8 cellular contexts compared by ENCODE assay signal in genomic region chr19:39533003-39533512, GRCh38. TPM values are rescaled to one million over a fixed set of nuclear protein-coding genes. Genes with fewer than 3 reads are reported as not detected.
A peak's percentile ranks its signal among the peaks of the same experiment; 100 is the strongest.
DNase-seq lines count a peak whose midpoint lies in the region; ATAC-seq and TF ChIP-seq lines count a peak whose summit lies in the region.

No MANE protein-coding gene starts in this region.

- 13 to 24% methylated on average over 12 of the region's 12 CpGs for WGBS in lower leg skin, 2 donors

- TF ChIP-seq POLR2A in gastrocnemius medialis (IDR thresholded peaks at IDR 0.05) (no peak), GM18505 (IDR thresholded peaks at IDR 0.05; ENCODE audit: borderline replicate concordance, extremely low read depth, insufficient read depth, insufficient read length) (no peak), lower leg skin (IDR thresholded peaks at IDR 0.05) (no peak)

- H3K4me3 ChIP-seq in LNCaP clone FGC (ENCODE audit: low read depth, low read length) (peak overlapping the region; percentile 87), gastrocnemius medialis (peak overlapping the region; percentile 74 to 90 (median 84)), lower leg skin (ENCODE audit: low read depth, poor library complexity, severe bottlenecking) (no peak overlapping the region)
- peak overlapping the region; percentile 84 for H3K4me3 ChIP-seq in effector memory CD4-positive, alpha-beta T cell (ENCODE audit: insufficient read depth, low read depth, low read length, poor library complexity, severe bottlenecking)

- no peaks in the 10 kb centered on the region for H3K9me3 ChIP-seq in effector memory CD4-positive, alpha-beta T cell (ENCODE audit: control insufficient read depth, low read length)
- H3K9me3 ChIP-seq in gastrocnemius medialis = no peaks in the 10 kb centered on the region

- no peaks in the 10 kb centered on the region for H3K36me3 ChIP-seq in effector memory CD4-positive, alpha-beta T cell (ENCODE audit: control insufficient read depth, insufficient read depth, low read length)
- H3K36me3 ChIP-seq in gastrocnemius medialis = no peaks in the 10 kb centered on the region

- peaks cover 4% of the 10 kb centered on the region for H3K4me1 ChIP-seq in effector memory CD4-positive, alpha-beta T cell (ENCODE audit: control insufficient read depth, insufficient read depth, low read length, poor library complexity, severe bottlenecking)
- H3K4me1 ChIP-seq in gastrocnemius medialis = peaks cover 11 to 23% of the 10 kb centered on the region in 2 donors

- H3K27me3 ChIP-seq in effector memory CD4-positive, alpha-beta T cell (replicated peaks; ENCODE audit: control insufficient read depth, insufficient read depth, low read length, poor library complexity, severe bottlenecking) = no peaks in the 10 kb centered on the region
- H3K27me3 ChIP-seq in gastrocnemius medialis = no peaks in the 10 kb centered on the region

- intact Hi-C loops in gastrocnemius medialis (cut with DNase I; ENCODE audit: low total_unique reads) (loop anchor here (2.0 to 5.0 kb wide), 5 partner anchors 52 to 406 kb away; partner anchors contain the start of genes PAK4 and TIMM50), lower leg skin (cut with DNase I; ENCODE audit: low total_unique reads) (loop anchor here (10.0 kb wide), 1 partner anchor 88 kb away; the partner anchor contains the start of gene SUPT5H)

- ATAC-seq in GM21528 (IDR thresholded peaks at IDR 0.05; ENCODE audit: low FRiP score, unreplicated experiment) (peak; percentile 20), gastrocnemius medialis (peak in 1 of 2 donors; percentile 10), GM18505 (IDR thresholded peaks at IDR 0.05; ENCODE audit: unreplicated experiment) (no peak)

- TF ChIP-seq CTCF in LNCaP clone FGC (IDR thresholded peaks at IDR 0.05; ENCODE audit: control insufficient read depth, extremely low read depth, insufficient read depth) (no peak), gastrocnemius medialis (IDR thresholded peaks at IDR 0.05 in 4 of 5, conservative IDR thresholded peaks at IDR 0.05 in 1 of 5) (peak in 1 of 5 experiments; percentile 5), lower leg skin (IDR thresholded peaks at IDR 0.05) (no peak)

- in situ Hi-C loops in gastrocnemius medialis (cut with MboI; ENCODE audit: low sequenced_read_pairs in 4 of 4) = loop anchor here in 3 of 4 donors (5.0 to 25.0 kb wide), 7 partner anchors 46 to 421 kb away; partner anchors contain the start of genes SAMD4B (in 3 of the 3), GMFG (in 2 of the 3), RPS16 (in 2 of the 3) and DYRK1B (in 1 of the 3)

- DNase-seq in LNCaP clone FGC (ENCODE audit: low read depth) (no peak), gastrocnemius medialis (no peak), middle frontal gyrus (ENCODE audit: extremely low spot score, low spot score) (no peak), NCI-H748 (lab: John Stamatoyannopoulos, UW; ENCODE audit: unreplicated experiment) (no peak), lower leg skin (ENCODE audit: low spot score in 2 of 2) (no peak)
- DNase-seq in effector memory CD4-positive, alpha-beta T cell = no peak

- H3K27ac ChIP-seq in effector memory CD4-positive, alpha-beta T cell (ENCODE audit: insufficient read depth, low read length, poor library complexity, severe bottlenecking) = no peak overlapping the region
- H3K27ac ChIP-seq in gastrocnemius medialis = peak overlapping the region; percentile 74 to 86 (median 83)

RNA-seq across cellular contexts. Expression of gene EID2B, which starts 0.4 kb away (rescaled TPM):
- 1 to 10 TPM in 3 of 4 donors, under 1 TPM in 1; 0.91 to 6.5 (median 1.2) TPM for total RNA-seq in gastrocnemius medialis
- total RNA-seq in lower leg skin = 1 to 10 TPM in 2 of 4 donors, under 1 TPM in 2; 0.56 to 1.5 (median 1.0) TPM

RNA-seq across cellular contexts. Expression of gene EID2, which starts 6.9 kb away (rescaled TPM):
- total RNA-seq in gastrocnemius medialis (10 to 100 TPM in 2 of 4 donors, 1 to 10 TPM in 2; 7.8 to 12.7 (median 9.4) TPM), lower leg skin (10 to 100 TPM; 12.4 to 19.0 (median 14.3) TPM)

RNA-seq across cellular contexts. Expression of gene SELENOV, which starts 18.1 kb away (rescaled TPM):
- total RNA-seq in gastrocnemius medialis = not detected
- total RNA-seq in lower leg skin = not detected

RNA-seq across cellular contexts. Expression of gene DLL3, which starts 34.3 kb away (rescaled TPM):
- total RNA-seq in gastrocnemius medialis (not detected), lower leg skin (under 1 TPM in 1 of 4 donors, not detected in 3; 0.10 TPM)

RNA-seq across cellular contexts. Expression of gene TIMM50, which starts 52.4 kb away (rescaled TPM):
- total RNA-seq in gastrocnemius medialis (10 to 100 TPM; 66.9 to 97.6 (median 85.6) TPM), lower leg skin (10 to 100 TPM; 35.0 to 41.9 (median 37.1) TPM)
